Comparison of ENCODE assay signal across 9 cellular contexts in the genomic region with DNA sequence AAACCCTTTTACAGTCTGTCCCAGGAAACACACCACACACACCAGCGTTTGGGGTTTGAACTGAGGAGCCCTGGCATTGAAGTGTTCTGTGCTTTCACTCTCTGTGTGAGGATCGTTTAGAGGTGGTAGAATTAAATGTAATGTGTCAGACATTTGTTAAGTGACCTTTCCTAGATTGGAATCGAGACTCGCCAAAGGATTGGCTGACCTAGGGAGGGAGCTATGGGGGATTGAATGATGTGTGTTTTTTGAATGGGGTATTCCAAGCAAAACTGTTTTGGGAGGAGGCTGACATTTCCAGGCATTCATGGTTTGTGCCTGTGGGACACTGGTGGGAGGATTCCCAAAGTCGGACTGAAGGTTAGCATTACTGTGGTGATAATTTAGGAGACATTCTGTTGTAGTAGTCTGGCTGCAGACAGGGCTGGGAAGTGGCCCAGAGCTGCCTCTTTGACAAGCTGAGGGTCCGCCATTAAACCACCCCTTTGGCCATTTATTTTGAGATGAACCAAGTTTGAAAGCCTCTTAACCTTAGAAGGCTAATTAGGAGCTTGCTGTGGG. TPM values are rescaled to one million over a fixed set of nuclear protein-coding genes. Genes with fewer than 3 reads are reported as not detected.
A peak's percentile ranks its signal among the peaks of the same experiment; 100 is the strongest.
DNase-seq lines count a peak whose midpoint lies in the region; ATAC-seq and TF ChIP-seq lines count a peak whose summit lies in the region.
"Had no signal": no experiment of that assay in that cellular context is flagged by ENCODE, and none has a peak within 500 bp of the region (broad histone marks: within the 10 kb centered on the region; RNA-seq: fewer than 3 reads in every experiment).

No MANE protein-coding gene starts in this region.

- H4K20me1 ChIP-seq in smooth muscle cell (ENCODE audit: low read depth), result peaks cover 36% of the 10 kb centered on the region

- H2AFZ ChIP-seq in smooth muscle cell (ENCODE audit: low read depth), result no peak overlapping the region

- peaks cover 55% of the 10 kb centered on the region for H3K79me2 ChIP-seq in smooth muscle cell (ENCODE audit: low read depth)

- DNase-seq in astrocyte of the hippocampus (ENCODE audit: low read depth, low spot score) (peak; percentile 44), smooth muscle cell (lab: John Stamatoyannopoulos, UW; ENCODE audit: unreplicated experiment) (no peak), NCI-H1436 treated with DMSO at 0.1 percent for 48 hours (lab: John Stamatoyannopoulos, UW) (no peak), DMS153 treated with DMSO at 0.1 percent for 48 hours (lab: John Stamatoyannopoulos, UW; ENCODE audit: unreplicated experiment) (no peak), hippocampal formation (lab: John Stamatoyannopoulos, UW) (no peak)

- H3K4me3 ChIP-seq in HUES6 (ENCODE audit: low read depth, low read length) (peak overlapping the region; percentile 94), iPS-18a (ENCODE audit: low read length) (peak overlapping the region; percentile 91), smooth muscle cell (peak overlapping the region; percentile 84)

- peak overlapping the region; percentile 93 for H3K4me2 ChIP-seq in smooth muscle cell

- H3K36me3 ChIP-seq in HUES6 (ENCODE audit: control insufficient read depth, insufficient read depth, low read length), result no peaks in the 10 kb centered on the region
- H3K36me3 ChIP-seq in iPS-18a (ENCODE audit: control insufficient read depth, low read depth, low read length), result peaks cover 3% of the 10 kb centered on the region
- no peaks in the 10 kb centered on the region for H3K36me3 ChIP-seq in smooth muscle cell (ENCODE audit: low read depth)
- H3K36me3 ChIP-seq: neutrophil had no signal

- no peak for TF ChIP-seq CTCF in smooth muscle cell (IDR thresholded peaks at IDR 0.05; ENCODE audit: borderline replicate concordance, insufficient read depth, poor library complexity, severe bottlenecking)

- H3K4me1 ChIP-seq in HUES6 (ENCODE audit: control insufficient read depth, insufficient read depth, low read length), result peaks cover 42% of the 10 kb centered on the region
- peaks cover 44% of the 10 kb centered on the region for H3K4me1 ChIP-seq in iPS-18a (ENCODE audit: control insufficient read depth, low read depth, low read length)
- peaks cover 38% of the 10 kb centered on the region for H3K4me1 ChIP-seq in smooth muscle cell (ENCODE audit: low read depth)

- H3F3A ChIP-seq in smooth muscle cell (ENCODE audit: low read depth), result peaks cover 27% of the 10 kb centered on the region

- H3K27ac ChIP-seq in HUES6 (ENCODE audit: low read depth, low read length) (peak overlapping the region; percentile 46; the same call in 1 of the 2 replicates), iPS-18a (ENCODE audit: low read length) (no peak overlapping the region), smooth muscle cell (ENCODE audit: low read depth) (peak overlapping the region; percentile 92)
- H3K27ac ChIP-seq: neutrophil had no signal

- H3K27me3 ChIP-seq in HUES6 (ENCODE audit: control insufficient read depth, insufficient read depth, low read length) (peaks cover 7% of the 10 kb centered on the region), iPS-18a (ENCODE audit: control insufficient read depth, insufficient read depth, low read length) (peaks cover 11% of the 10 kb centered on the region), smooth muscle cell (ENCODE audit: low read depth) (no peaks in the 10 kb centered on the region)

- no peaks in the 10 kb centered on the region for H3K9me3 ChIP-seq in HUES6 (ENCODE audit: control insufficient read depth, insufficient read depth, low read depth, low read length)
- no peaks in the 10 kb centered on the region for H3K9me3 ChIP-seq in iPS-18a (ENCODE audit: control insufficient read depth, low read depth, low read length)
- H3K9me3 ChIP-seq in smooth muscle cell (replicated peaks; ENCODE audit: low read depth), result no peaks in the 10 kb centered on the region
- H3K9me3 ChIP-seq: neutrophil had no signal

- WGBS in smooth muscle cell (ENCODE audit: low lambda C conversion rate), result 5% methylated on average over 6 of the region's 6 CpGs

- H3K9ac ChIP-seq in HUES6 (ENCODE audit: low read length) (peak overlapping the region; percentile 95), iPS-18a (ENCODE audit: low read length) (peak overlapping the region; percentile 95), smooth muscle cell (ENCODE audit: low read depth) (peak overlapping the region; percentile 88)

- ATAC-seq in HG02588 (IDR thresholded peaks at IDR 0.05; ENCODE audit: unreplicated experiment), result no peak

RNA-seq across cellular contexts. Expression of a gene that starts 1.7 kb away (rescaled TPM):
- total RNA-seq in smooth muscle cell, result 133 and 146 TPM in 2 replicates
- 58.8 and 69.1 TPM in 2 replicates for polyA plus RNA-seq in smooth muscle cell
